In the genomic region with DNA sequence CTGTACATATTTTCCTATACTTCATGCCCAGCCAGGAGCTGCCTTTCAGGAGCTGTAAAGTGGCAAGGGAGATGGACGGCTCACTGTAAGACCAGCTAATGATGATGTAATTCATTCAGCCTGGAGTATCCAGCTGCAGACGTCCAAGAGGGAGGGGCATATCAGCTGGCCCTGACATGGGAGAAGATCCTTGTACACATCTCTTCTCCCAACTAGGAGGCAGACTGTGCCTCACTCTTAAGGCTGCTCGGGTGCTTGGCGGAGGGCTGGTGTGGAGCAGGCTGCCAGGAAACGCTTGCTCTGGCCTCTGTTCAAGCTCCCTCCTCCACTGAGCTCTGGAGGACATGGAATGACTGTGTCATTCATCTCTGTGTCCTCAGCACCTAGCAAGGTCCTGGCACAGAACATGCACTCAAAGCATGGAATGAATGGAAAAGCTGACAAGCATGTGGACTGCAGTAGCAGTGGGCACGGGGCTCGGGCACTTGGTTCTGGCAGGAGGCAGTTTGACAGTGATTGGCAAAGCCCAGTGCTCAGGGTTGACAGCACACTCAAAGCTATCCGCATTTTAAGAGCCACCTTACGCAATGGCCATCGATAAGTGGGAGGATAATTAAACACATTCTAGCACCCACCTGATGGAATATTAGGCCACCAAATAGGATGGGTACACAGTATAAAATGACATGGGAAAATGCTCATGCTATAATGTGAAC, we compare ENCODE assay signal across 9 cellular contexts.
DNase-seq lines count a peak whose midpoint lies in the region; ATAC-seq and TF ChIP-seq lines count a peak whose summit lies in the region.
"Had no signal": no experiment of that assay in that cellular context is flagged by ENCODE, and none has a peak within 500 bp of the region (broad histone marks: within the 10 kb centered on the region; RNA-seq: fewer than 3 reads in every experiment).

No MANE protein-coding gene starts in this region.

- H3K27me3 Mint-ChIP-seq in nephron (ENCODE audit: low read depth) = peaks cover 12% of the 10 kb centered on the region
- H3K27me3 Mint-ChIP-seq: central memory CD8-positive, alpha-beta T cell had no signal

- no peaks in the 10 kb centered on the region for H3K9me3 Mint-ChIP-seq in nephron
- H3K9me3 Mint-ChIP-seq: central memory CD8-positive, alpha-beta T cell had no signal

- peaks cover 30% of the 10 kb centered on the region for H3K36me3 Mint-ChIP-seq in nephron (ENCODE audit: low read depth)

- H3K4me3 Mint-ChIP-seq in nephron = peak overlapping the region in 1 of 3 experiments; percentile 13
- H3K4me3 Mint-ChIP-seq: central memory CD8-positive, alpha-beta T cell had no signal

- DNase-seq in DMS 273 treated with DMSO at 0.1 percent for 48 hours (lab: John Stamatoyannopoulos, UW) = peak; percentile 43
- DNase-seq in NCI-H345 treated with DMSO at 0.1 percent for 48 hours (lab: John Stamatoyannopoulos, UW; ENCODE audit: unreplicated experiment) = peak; percentile 5
- DNase-seq in epidermal melanocyte (ENCODE audit: insufficient read length, low spot score) = peak; percentile 40
- DNase-seq in NOMO-1 treated with dmso at 0.1 percent for 144 hours (lab: John Stamatoyannopoulos, UW; ENCODE audit: unreplicated experiment) = no peak

- peak overlapping the region; percentile 8 to 69 (median 52) for H3K27ac Mint-ChIP-seq in nephron

- ATAC-seq in GM21717 (IDR thresholded peaks at IDR 0.05; ENCODE audit: unreplicated experiment) (no peak), GM18511 (IDR thresholded peaks at IDR 0.05; ENCODE audit: unreplicated experiment) (no peak)
- no peak for ATAC-seq in activated CD4-positive, CD25-positive, alpha-beta regulatory T cell treated with anti-CD3 and anti-CD28 coated beads, Interleukin-2, amount 50 U/mL, for 24 hours

- TF ChIP-seq CTCF in nephron (IDR thresholded peaks at IDR 0.05; ENCODE audit: unreplicated experiment in 3 of 3) = peak in 1 of 3 experiments; percentile 12

- peaks cover 52% of the 10 kb centered on the region for H3K4me1 Mint-ChIP-seq in nephron
